Comparison of ENCODE assay signal across 25 cellular contexts in genomic region chr7:90917536-90917935, GRCh38.
"Had no signal": no experiment of that assay in that cellular context is flagged by ENCODE, and none has a peak within 500 bp of the region (broad histone marks: within the 10 kb centered on the region; RNA-seq: fewer than 3 reads in every experiment).

No MANE protein-coding gene starts in this region.

- H3K9ac ChIP-seq: neural progenitor cell, parathyroid adenoma had no signal

- DNase-seq: activated CD4-positive, alpha-beta T cell treated with anti-CD3 and anti-CD28 coated beads for 4 hours; activated CD4-positive, alpha-beta T cell treated with anti-CD3 and anti-CD28 coated beads, Interleukin-2, amount 50 U/mL, for 4 hours; activated naive CD4-positive, alpha-beta T cell; activated T-cell treated with anti-CD3 and anti-CD28 coated beads for 4 hours; activated T-cell treated with anti-CD3 and anti-CD28 coated beads, Interleukin-2, amount 50 U/mL, for 72 hours; effector memory CD4-positive, alpha-beta T cell; kidney glomerular epithelial cell; left lung; lower lobe of right lung; mesendoderm; natural killer cell; occipital lobe; stimulated activated CD4-positive, alpha-beta T cell treated with anti-CD3 and anti-CD28 coated beads, Interleukin-1b, Interleukin-23, amount 100 ng/mL, for 48 hours; stimulated activated naive CD4-positive, alpha-beta T cell; tibial artery; upper lobe of right lung had no signal

- H3K36me3 ChIP-seq: left lung, lower lobe of right lung, right atrium auricular region, suprapubic skin, tibial artery, upper lobe of right lung had no signal

- H2AFZ ChIP-seq: neural progenitor cell, parathyroid adenoma had no signal

- H3K27ac ChIP-seq: coronary artery, dorsolateral prefrontal cortex, left lung, lower lobe of right lung, neural progenitor cell, parathyroid adenoma, right atrium auricular region, suprapubic skin, tibial artery, upper lobe of right lung had no signal

- H3K4me3 ChIP-seq: coronary artery, dorsolateral prefrontal cortex, left lung, lower lobe of right lung, neural progenitor cell, right atrium auricular region, smooth muscle cell, suprapubic skin, tibial artery, upper lobe of right lung had no signal

- FAIRE-seq: bronchial epithelial cell, frontal cortex had no signal

- H3K4me1 ChIP-seq: left lung, lower lobe of right lung, neural progenitor cell, parathyroid adenoma, right atrium auricular region, suprapubic skin, upper lobe of right lung had no signal

- H3K9me3 ChIP-seq: left lung, lower lobe of right lung, right atrium auricular region, suprapubic skin, tibial artery, upper lobe of right lung had no signal

- H3K4me2 ChIP-seq: neural progenitor cell, smooth muscle cell had no signal

- H3K79me2 ChIP-seq: parathyroid adenoma had no signal

- H3K27me3 ChIP-seq: dorsolateral prefrontal cortex, left lung, neural progenitor cell, right atrium auricular region, suprapubic skin, tibial artery, upper lobe of right lung had no signal
